9 cellular contexts compared by ENCODE assay signal in genomic region chr2:69693472-69694450, GRCh38. TPM values are rescaled to one million over a fixed set of nuclear protein-coding genes. Genes with fewer than 3 reads are reported as not detected.
DNase-seq lines count a peak whose midpoint lies in the region; ATAC-seq and TF ChIP-seq lines count a peak whose summit lies in the region.
"Had no signal": no experiment of that assay in that cellular context is flagged by ENCODE, and none has a peak within 500 bp of the region (broad histone marks: within the 10 kb centered on the region; RNA-seq: fewer than 3 reads in every experiment).

No MANE protein-coding gene starts in this region.

- H3K27ac Mint-ChIP-seq in T-helper 2 cell treated with Interferon-gamma antibody and Interleukin-4, amounts not matched to agents 5 μg/mL and 100 μg/mL, for 36 hours: peak overlapping the region; percentile 91

- no peak overlapping the region for H2AFZ ChIP-seq in osteoblast (ENCODE audit: low read length)

- H3K4me1 ChIP-seq in osteoblast (ENCODE audit: insufficient read depth, low read length) (peaks cover 26% of the 10 kb centered on the region), SJCRH30 (no peaks in the 10 kb centered on the region)

- H3K36me3 ChIP-seq in osteoblast (ENCODE audit: insufficient read depth, low read length) (no peaks in the 10 kb centered on the region), SJCRH30 (no peaks in the 10 kb centered on the region)

- peaks cover 4% of the 10 kb centered on the region for H3K36me3 Mint-ChIP-seq in T-helper 2 cell treated with Interferon-gamma antibody and Interleukin-4, amounts not matched to agents 5 μg/mL and 100 μg/mL, for 36 hours (ENCODE audit: low read depth)

- H3K27ac ChIP-seq in osteoblast (ENCODE audit: low read depth, low read length) (no peak overlapping the region), SJCRH30 (no peak overlapping the region)

- no peaks in the 10 kb centered on the region for H3K27me3 ChIP-seq in osteoblast (ENCODE audit: insufficient read depth, low read length)
- H3K27me3 ChIP-seq in SJCRH30: peaks cover 8% of the 10 kb centered on the region; the same call in 1 of the 2 replicates

- H3K9me3 ChIP-seq in osteoblast (ENCODE audit: low read depth, low read length) (no peaks in the 10 kb centered on the region), SJCRH30 (replicated peaks) (no peaks in the 10 kb centered on the region)

- no peak for TF ChIP-seq CTCF in osteoblast (IDR thresholded peaks at IDR 0.05; ENCODE audit: extremely low read depth, low read depth, low read length)

- H3K4me3 ChIP-seq in GM08714 (ENCODE audit: low read length) (peak overlapping the region; percentile 14; the same call in 1 of the 2 replicates), osteoblast (ENCODE audit: insufficient read depth, low read length) (no peak overlapping the region), SJCRH30 (no peak overlapping the region)

- no peaks in the 10 kb centered on the region for H3K9me3 Mint-ChIP-seq in T-helper 2 cell treated with Interferon-gamma antibody and Interleukin-4, amounts not matched to agents 5 μg/mL and 100 μg/mL, for 36 hours

- ATAC-seq in HG02798 (IDR thresholded peaks at IDR 0.05; ENCODE audit: poor library complexity, unreplicated experiment) (peak; percentile 53), esophagus mucosa (peak; percentile 22), GM21717 (IDR thresholded peaks at IDR 0.05; ENCODE audit: unreplicated experiment) (no peak)

- peaks cover 72% of the 10 kb centered on the region for H3K4me1 Mint-ChIP-seq in T-helper 2 cell treated with Interferon-gamma antibody and Interleukin-4, amounts not matched to agents 5 μg/mL and 100 μg/mL, for 36 hours (ENCODE audit: low read depth)

- H3K4me2 ChIP-seq in osteoblast (ENCODE audit: insufficient read depth, low read length): no peak overlapping the region

- H3K79me2 ChIP-seq in osteoblast (ENCODE audit: insufficient read depth, low read length): no peaks in the 10 kb centered on the region

- H3K4me3 Mint-ChIP-seq in T-helper 2 cell treated with Interferon-gamma antibody and Interleukin-4, amounts not matched to agents 5 μg/mL and 100 μg/mL, for 36 hours: peak overlapping the region; percentile 62

- peak; percentile 23 for DNase-seq in T-helper 2 cell treated with Interferon-gamma antibody and Interleukin-4, amounts not matched to agents 5 μg/mL and 100 μg/mL, for 36 hours (ENCODE audit: low spot score)
- DNase-seq in osteoblast (ENCODE audit: insufficient read length, low spot score, missing footprints) (no peak), SJCRH30 (no peak), NCI-H146 (lab: John Stamatoyannopoulos, UW) (no peak)
- DNase-seq: retina had no signal

- no peaks in the 10 kb centered on the region for H3K27me3 Mint-ChIP-seq in T-helper 2 cell treated with Interferon-gamma antibody and Interleukin-4, amounts not matched to agents 5 μg/mL and 100 μg/mL, for 36 hours (ENCODE audit: low read depth)

- H4K20me1 ChIP-seq in osteoblast (ENCODE audit: insufficient read depth, low read length): peaks cover 4% of the 10 kb centered on the region

RNA-seq across cellular contexts. Expression of gene ANXA4, which starts 48.2 kb away (rescaled TPM):
- 71.8 TPM for total RNA-seq in esophagus mucosa
- total RNA-seq in osteoblast: 38.4 and 43.9 TPM in 2 replicates
- 2.8 and 4.7 TPM in 2 replicates for total RNA-seq in SJCRH30 (2014; rRNA removed; shearing (Covaris generic))

RNA-seq across cellular contexts. Expression of gene AAK1, which starts 50.2 kb away (rescaled TPM):
- total RNA-seq in esophagus mucosa: 26.6 TPM
- total RNA-seq in osteoblast: 61.9 and 62.5 TPM in 2 replicates
- total RNA-seq in SJCRH30 (2014; rRNA removed; shearing (Covaris generic)): 34.3 and 34.8 TPM in 2 replicates
